ENCODE assay signal across 8 cellular contexts in genomic region chr4:70840137-70840536, GRCh38. TPM values are rescaled to one million over a fixed set of nuclear protein-coding genes. Genes with fewer than 3 reads are reported as not detected.
DNase-seq lines count a peak whose midpoint lies in the region; ATAC-seq and TF ChIP-seq lines count a peak whose summit lies in the region.
"Not testable (repeated sequence)": the region's sequence is repeated elsewhere in the genome, so short reads cannot be mapped to it uniquely, and the experiment has no call there.

No MANE protein-coding gene starts in this region.

- peak overlapping the region; percentile 25; the same call in 1 of the 2 replicates for H3K4me2 ChIP-seq in OCI-LY3 (ENCODE audit: low read length)

- peak; percentile 2 for DNase-seq in HCEC 1CT
- DNase-seq in activated CD4-positive, alpha-beta T cell treated with anti-CD3 and anti-CD28 coated beads, Interleukin-2, amount 50 U/mL, for 4 hours = peak; percentile 47 to 53
- peak; percentile 28 for DNase-seq in germinal center (ENCODE audit: low spot score)
- not testable (repeated sequence) for DNase-seq in naive B cell
- peak; percentile 60 for DNase-seq in stimulated activated CD4-positive, alpha-beta T cell treated with anti-CD3 and anti-CD28 coated beads, Interleukin-4, amount 100 ng/mL, for 1 hour
- DNase-seq in aorta = peak; percentile 68 to 82

- H3K9me3 Mint-ChIP-seq in naive B cell = not testable (repeated sequence)

- H4K20me1 ChIP-seq in OCI-LY3 (ENCODE audit: insufficient read depth, low read length) = peaks cover 29% of the 10 kb centered on the region

- H3K27ac Mint-ChIP-seq in naive B cell = peak overlapping the region in 3 of 6 donors; percentile 49 to 94 (median 82)

- H3K36me3 ChIP-seq in OCI-LY3 (replicated peaks; ENCODE audit: low read depth, low read length) = peaks cover 15% of the 10 kb centered on the region
- not testable (repeated sequence) for H3K36me3 ChIP-seq in aorta (ENCODE audit: control insufficient read depth in 1 of 2, insufficient read depth in 2 of 2, low read length in 1 of 2)

- H3K27me3 ChIP-seq in OCI-LY3 (ENCODE audit: low read depth, low read length); aorta (ENCODE audit: control insufficient read depth in 1 of 2, insufficient read depth in 2 of 2, low read length in 1 of 2): not testable (repeated sequence)

- not testable (repeated sequence) for H3K36me3 Mint-ChIP-seq in naive B cell

- peaks cover 45% of the 10 kb centered on the region for H3K79me2 ChIP-seq in OCI-LY3 (ENCODE audit: low read length)

- H3K27ac ChIP-seq in OCI-LY3 (ENCODE audit: low read length); aorta (ENCODE audit: low read depth in 1 of 2, low read length in 2 of 2): not testable (repeated sequence)
- H3K27ac ChIP-seq in angular gyrus (ENCODE audit: low read depth, low read length) = peak overlapping the region; percentile 30

- peaks cover 32 to 38% (median 32%) of the 10 kb centered on the region in 3 donors for H3K4me1 Mint-ChIP-seq in naive B cell

- not testable (repeated sequence) for H3K9me3 ChIP-seq in OCI-LY3 (ENCODE audit: insufficient read depth, low read length); aorta (ENCODE audit: control insufficient read depth, low read length)

- WGBS in aorta, 2 donors = 58 to 66% methylated on average over 15 to 18 of the region's 20 CpGs

- H3K4me3 Mint-ChIP-seq in naive B cell = peak overlapping the region in 6 of 8 donors; percentile 59 to 96 (median 74)

- H3K27me3 Mint-ChIP-seq in naive B cell = not testable (repeated sequence)

- H3K4me3 ChIP-seq in OCI-LY3 (ENCODE audit: low read length) = peak overlapping the region; percentile 48
- not testable (repeated sequence) for H3K4me3 ChIP-seq in aorta (ENCODE audit: low read length in 2 of 2)

- not testable (repeated sequence) for H3K9ac ChIP-seq in OCI-LY3 (ENCODE audit: low read length)

- TF ChIP-seq CTCF in OCI-LY3 (IDR thresholded peaks at IDR 0.05; ENCODE audit: low read depth, low read length) = not testable (repeated sequence)

- H3K4me1 ChIP-seq in OCI-LY3 (ENCODE audit: low read length) = peaks cover 39% of the 10 kb centered on the region
- not testable (repeated sequence) for H3K4me1 ChIP-seq in aorta (ENCODE audit: control insufficient read depth in 1 of 2, insufficient read depth in 2 of 2, low read length in 2 of 2)

- H2AFZ ChIP-seq in OCI-LY3 (ENCODE audit: low read depth, low read length) = not testable (repeated sequence)

- ATAC-seq in naive B cell (ENCODE audit: low read depth in 2 of 2) = not testable (repeated sequence)
- peak; percentile 13 for ATAC-seq in aorta (ENCODE audit: low FRiP score)

- intact Hi-C loops in aorta (cut with DNase I) = loop anchor here (2.0 to 5.0 kb wide), 2 partner anchors 62 to 63 kb away; partner anchors contain the start of gene MOB1B (in 2 of the 2)

RNA-seq across cellular contexts. Expression of gene GRSF1, which starts 0.4 kb away (rescaled TPM):
- 10 to 100 TPM; 58.6 to 93.9 (median 74.7) TPM for polyA plus RNA-seq in naive B cell (ENCODE audit: low read depth in 6 of 6)
- 10 to 100 TPM; 39.2 to 40.0 TPM for total RNA-seq in aorta
- polyA plus RNA-seq in aorta = 10 to 100 TPM; 38.3 to 46.1 TPM
